ENCODE assay signal across 1 cellular context in genomic region chr17:27293359-27293897, GRCh38.
TF ChIP-seq lines count a peak whose summit lies in the region.

No MANE protein-coding gene starts in this region.

TF ChIP-seq in K562, 482 proteins besides CTCF, POLR2A, EP300 and RAD21 (continued from another document):
- TF ChIP-seq ZNF699 (CRISPR knock-in tag; IDR thresholded peaks at IDR 0.05; ENCODE audit: insufficient replicate concordance) (no peak), MAFK (IDR thresholded peaks at IDR 0.05; ENCODE audit: low read length) (no peak), ZNF57 (CRISPR knock-in tag; IDR thresholded peaks at IDR 0.05) (peak; percentile 79; the same call in 1 of the 2 replicates), CXXC5 (CRISPR knock-in tag; IDR thresholded peaks at IDR 0.05) (no peak), GTF3C2 (IDR thresholded peaks at IDR 0.05; ENCODE audit: borderline replicate concordance, extremely low read depth, insufficient read length) (no peak), HMG20B (CRISPR knock-in tag; IDR thresholded peaks at IDR 0.05) (no peak), FOXA3 (CRISPR knock-in tag; conservative IDR thresholded peaks at IDR 0.05 in 1 of 2, IDR thresholded peaks at IDR 0.05 in 1 of 2) (no peak), BACH1 (tag; IDR thresholded peaks at IDR 0.05) (peak; percentile 90), ZNF830 (CRISPR knock-in tag; IDR thresholded peaks at IDR 0.05) (peak; percentile 82; the same call in 1 of the 2 replicates), PHF21A (IDR thresholded peaks at IDR 0.05; ENCODE audit: borderline replicate concordance, low read depth) (no peak), JUND (IDR thresholded peaks at IDR 0.05; ENCODE audit: borderline replicate concordance, low read depth, low read length) (no peak), JUND (tag; IDR thresholded peaks at IDR 0.05; ENCODE audit: borderline replicate concordance, low read depth, low read length) (no peak; the same call in 1 of the 3 replicates), ZNF263 (CRISPR knock-in tag; IDR thresholded peaks at IDR 0.05; ENCODE audit: borderline replicate concordance) (no peak), ZNF3 (CRISPR knock-in tag; IDR thresholded peaks at IDR 0.05) (no peak), ARID3A (IDR thresholded peaks at IDR 0.05; ENCODE audit: borderline replicate concordance, low read depth, low read length) (no peak), ZNF77 (CRISPR knock-in tag; IDR thresholded peaks at IDR 0.05) (no peak), NFIC (IDR thresholded peaks at IDR 0.05) (no peak), SREBF1 (IDR thresholded peaks at IDR 0.05; ENCODE audit: borderline replicate concordance, low read depth, low read length) (no peak), NELFE (IDR thresholded peaks at IDR 0.05; ENCODE audit: insufficient read depth, insufficient read length) (no peak), NUFIP1 (IDR thresholded peaks at IDR 0.05; ENCODE audit: partially characterized antibody) (no peak), TAF7 (tag; IDR thresholded peaks at IDR 0.05) (peak; percentile 19; the same call in 1 of the 2 replicates), E2F5 (CRISPR knock-in tag; IDR thresholded peaks at IDR 0.05) (no peak), ZNF212 (CRISPR knock-in tag; IDR thresholded peaks at IDR 0.05) (no peak), ERF (CRISPR knock-in tag; IDR thresholded peaks at IDR 0.05) (peak; percentile 96), GABPA (tag; conservative IDR thresholded peaks at IDR 0.05; ENCODE audit: low read depth) (peak; percentile 43), CHD2 (IDR thresholded peaks at IDR 0.05; ENCODE audit: low read depth, low read length) (no peak), RNF2 (IDR thresholded peaks at IDR 0.05) (no peak), MITF (IDR thresholded peaks at IDR 0.05) (no peak), PHF20 (IDR thresholded peaks at IDR 0.05; ENCODE audit: partially characterized antibody) (no peak), MYBL2 (IDR thresholded peaks at IDR 0.05; ENCODE audit: low read depth) (no peak), MYBL2 (CRISPR knock-in tag; IDR thresholded peaks at IDR 0.05; ENCODE audit: borderline replicate concordance) (no peak), RHOXF2B (CRISPR knock-in tag; conservative IDR thresholded peaks at IDR 0.05) (0 out of 2 replicates have a peak, but pooled peaks have one; percentile 57), ZBTB12 (CRISPR knock-in tag; IDR thresholded peaks at IDR 0.05) (peak; percentile 49; the same call in 1 of the 2 replicates), CEBPG (CRISPR knock-in tag; IDR thresholded peaks at IDR 0.05) (no peak), CEBPG (tag; conservative IDR thresholded peaks at IDR 0.05 in 1 of 2, IDR thresholded peaks at IDR 0.05 in 1 of 2) (no peak; a peak in 1 of 4 replicates), PHB2 (IDR thresholded peaks at IDR 0.05; ENCODE audit: low read depth) (no peak), ARID1B (IDR thresholded peaks at IDR 0.05) (no peak; the same call in 1 of the 2 replicates), BRF2 (IDR thresholded peaks at IDR 0.05; ENCODE audit: borderline replicate concordance, insufficient read depth, insufficient read length) (no peak), MEF2D (tag; conservative IDR thresholded peaks at IDR 0.05; ENCODE audit: low read depth) (peak; percentile 81), NONO (IDR thresholded peaks at IDR 0.05; ENCODE audit: low read depth in 2 of 2, low read length in 1 of 2) (no peak), FOSL1 (tag; conservative IDR thresholded peaks at IDR 0.05) (no peak), MAFF (IDR thresholded peaks at IDR 0.05; ENCODE audit: low read length) (no peak), ID3 (CRISPR knock-in tag; IDR thresholded peaks at IDR 0.05) (peak; percentile 37; the same call in 1 of the 2 replicates), ID3 (tag; IDR thresholded peaks at IDR 0.05) (peak; percentile 94), CREB3L1 (IDR thresholded peaks at IDR 0.05; ENCODE audit: borderline replicate concordance, low read depth) (no peak), PBX2 (CRISPR knock-in tag; IDR thresholded peaks at IDR 0.05; ENCODE audit: low read depth) (no peak), PBX2 (tag; conservative IDR thresholded peaks at IDR 0.05; ENCODE audit: low read depth) (0 out of 2 replicates have a peak, but pooled peaks have one; percentile 26), ZBTB5 (IDR thresholded peaks at IDR 0.05) (no peak)
